In the genomic region with DNA sequence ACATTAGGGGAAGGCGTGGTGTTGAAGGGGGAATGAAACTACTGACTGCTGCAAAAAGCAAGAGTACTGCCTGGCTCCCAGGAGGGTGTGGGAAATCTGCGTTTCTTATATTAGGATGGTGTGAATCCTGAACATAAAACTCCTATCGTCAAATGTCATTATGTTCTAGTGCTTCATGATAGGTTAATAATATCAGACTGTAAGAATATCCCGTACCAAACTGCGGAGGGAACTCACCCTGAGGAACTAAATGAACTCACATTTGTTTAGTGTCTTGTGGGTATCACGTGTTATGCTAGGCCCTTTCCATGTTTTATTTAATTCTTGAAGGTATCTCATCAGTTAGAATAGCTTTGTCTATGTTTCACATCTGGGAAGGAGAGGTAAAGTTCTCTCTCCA, we compare ENCODE assay signal across 10 cellular contexts.
"Had no signal": no experiment of that assay in that cellular context is flagged by ENCODE, and none has a peak within 500 bp of the region (broad histone marks: within the 10 kb centered on the region; RNA-seq: fewer than 3 reads in every experiment).

No MANE protein-coding gene starts in this region.

- DNase-seq: GM23248, GOT3, H7, H9, HCEC 1CT, HFFc6 had no signal

- ATAC-seq: GM23338, HCT116 had no signal

- H2AFZ ChIP-seq: GM23248, GM23338 had no signal

- FAIRE-seq: H54 had no signal

- H3K9me3 Mint-ChIP-seq: GM23338, H9 had no signal

- H3K9me3 ChIP-seq: HAP-1 had no signal

- H3K4me3 Mint-ChIP-seq: GM23338, H9, HFFc6 had no signal

- H3K4me3 ChIP-seq: GM23248, GM23338, HAP-1 had no signal

- H3K27ac ChIP-seq: GM23248 had no signal

- H3K4me1 ChIP-seq: HAP-1 had no signal

- H3K27ac Mint-ChIP-seq: GM23338, H9, HFFc6 had no signal

- H3K4me1 Mint-ChIP-seq: GM23338 had no signal

- H3K9ac ChIP-seq: GM23248 had no signal

- H3K4me2 ChIP-seq: GM23338 had no signal

- H3K36me3 ChIP-seq: HAP-1 had no signal
